In genomic region chr1:196650403-196650802, GRCh38 we compare ENCODE assay signal across 1 cellular context.
TF ChIP-seq lines count a peak whose summit lies in the region.

No MANE protein-coding gene starts in this region.

TF ChIP-seq in K562, 482 proteins besides CTCF, POLR2A, EP300 and RAD21:
- 0 out of 2 replicates have a peak, but pooled peaks have one; percentile 25 for TF ChIP-seq EGR1 (conservative IDR thresholded peaks at IDR 0.05)
- 0 out of 2 replicates have a peak, but pooled peaks have one; percentile 5 for TF ChIP-seq MBD2 (IDR thresholded peaks at IDR 0.05; ENCODE audit: borderline replicate concordance, low read depth)
- 0 out of 2 replicates have a peak, but pooled peaks have one; percentile 27 for TF ChIP-seq AFF4 (CRISPR knock-in tag; IDR thresholded peaks at IDR 0.05)
- TF ChIP-seq CXXC5 (CRISPR knock-in tag; IDR thresholded peaks at IDR 0.05), result 0 out of 2 replicates have a peak, but pooled peaks have one; percentile 5
- TF ChIP-seq DMBX1 (CRISPR knock-in tag; IDR thresholded peaks at IDR 0.05; ENCODE audit: borderline replicate concordance), result peak; percentile 25; the same call in 1 of the 2 replicates
- no peak for TF ChIP-seq NFIC (IDR thresholded peaks at IDR 0.05)
- TF ChIP-seq, protein P1, sequence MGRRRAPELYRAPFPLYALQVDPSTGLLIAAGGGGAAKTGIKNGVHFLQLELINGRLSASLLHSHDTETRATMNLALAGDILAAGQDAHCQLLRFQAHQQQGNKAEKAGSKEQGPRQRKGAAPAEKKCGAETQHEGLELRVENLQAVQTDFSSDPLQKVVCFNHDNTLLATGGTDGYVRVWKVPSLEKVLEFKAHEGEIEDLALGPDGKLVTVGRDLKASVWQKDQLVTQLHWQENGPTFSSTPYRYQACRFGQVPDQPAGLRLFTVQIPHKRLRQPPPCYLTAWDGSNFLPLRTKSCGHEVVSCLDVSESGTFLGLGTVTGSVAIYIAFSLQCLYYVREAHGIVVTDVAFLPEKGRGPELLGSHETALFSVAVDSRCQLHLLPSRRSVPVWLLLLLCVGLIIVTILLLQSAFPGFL (CRISPR knock-in tag; IDR thresholded peaks at IDR 0.05), result 0 out of 2 replicates have a peak, but pooled peaks have one; percentile 34
- no peak for TF ChIP-seq PPARD (CRISPR knock-in tag; IDR thresholded peaks at IDR 0.05)
- TF ChIP-seq HNRNPLL (IDR thresholded peaks at IDR 0.05; ENCODE audit: low read depth, low read length, poor library complexity, severe bottlenecking), result no peak
- 0 out of 2 replicates have a peak, but pooled peaks have one; percentile 47 for TF ChIP-seq KLF13 (tag; IDR thresholded peaks at IDR 0.05; ENCODE audit: borderline replicate concordance, low read depth)
- peak; percentile 51; the same call in 1 of the 2 replicates for TF ChIP-seq TGIF2 (CRISPR knock-in tag; IDR thresholded peaks at IDR 0.05)
- TF ChIP-seq CBX3 (IDR thresholded peaks at IDR 0.05; ENCODE audit: borderline replicate concordance in 1 of 2, low read length in 2 of 2), result peak in 1 of 2 experiments; percentile 24; a peak in 1 of 3 replicates
